ENCODE assay signal across 1 cellular context in the genomic region with DNA sequence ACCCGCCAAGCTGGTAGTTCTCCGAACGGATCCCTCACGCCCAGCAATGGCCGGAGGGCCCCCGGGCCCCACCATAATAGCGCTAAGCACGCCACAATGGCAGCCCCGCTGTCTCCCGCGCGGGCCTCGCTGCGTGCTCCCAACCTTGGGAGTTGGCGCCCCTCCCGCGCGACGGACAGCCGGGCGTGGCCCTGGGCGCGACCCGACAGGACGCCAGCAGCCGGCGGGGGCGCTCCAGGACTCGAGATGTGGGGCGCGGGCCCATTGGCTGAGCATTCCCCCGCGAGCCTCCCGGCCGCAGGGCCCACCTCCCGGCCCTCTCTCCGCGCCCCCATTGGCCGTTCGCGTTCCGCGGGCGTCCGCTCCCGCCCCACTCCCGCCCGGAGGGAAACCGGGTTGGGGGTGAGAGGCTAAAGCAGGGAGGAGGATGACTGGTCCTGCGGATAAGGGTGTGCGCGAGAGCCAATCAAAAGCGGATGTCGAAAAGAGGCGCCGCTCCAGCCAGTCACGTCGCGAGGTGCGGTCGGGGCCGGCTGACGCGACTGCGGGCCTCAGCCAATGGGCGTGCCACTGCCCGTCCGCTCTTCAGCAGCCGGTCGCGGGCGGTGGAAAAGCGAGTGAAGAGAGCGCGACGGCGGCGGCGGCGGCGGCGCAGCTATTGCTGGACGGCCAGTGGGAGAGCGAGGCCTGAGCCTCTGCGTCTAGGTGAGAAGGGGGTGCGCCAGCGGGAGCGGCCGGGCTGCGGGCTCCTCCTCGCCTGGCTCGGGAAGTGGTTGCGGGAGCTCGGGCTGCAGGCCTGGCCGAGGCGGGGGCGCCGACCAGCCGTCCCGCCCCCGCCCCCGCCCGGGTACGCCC.
A peak's percentile ranks its signal among the peaks of the same experiment; 100 is the strongest.
TF ChIP-seq lines count a peak whose summit lies in the region.

A gene with protein sequence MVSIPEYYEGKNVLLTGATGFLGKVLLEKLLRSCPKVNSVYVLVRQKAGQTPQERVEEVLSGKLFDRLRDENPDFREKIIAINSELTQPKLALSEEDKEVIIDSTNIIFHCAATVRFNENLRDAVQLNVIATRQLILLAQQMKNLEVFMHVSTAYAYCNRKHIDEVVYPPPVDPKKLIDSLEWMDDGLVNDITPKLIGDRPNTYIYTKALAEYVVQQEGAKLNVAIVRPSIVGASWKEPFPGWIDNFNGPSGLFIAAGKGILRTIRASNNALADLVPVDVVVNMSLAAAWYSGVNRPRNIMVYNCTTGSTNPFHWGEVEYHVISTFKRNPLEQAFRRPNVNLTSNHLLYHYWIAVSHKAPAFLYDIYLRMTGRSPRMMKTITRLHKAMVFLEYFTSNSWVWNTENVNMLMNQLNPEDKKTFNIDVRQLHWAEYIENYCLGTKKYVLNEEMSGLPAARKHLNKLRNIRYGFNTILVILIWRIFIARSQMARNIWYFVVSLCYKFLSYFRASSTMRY (plus strand): TSS at position 567 of the 855 bp plus-strand sequence. CDS start 26,098 bp downstream, outside the sequence.

TF ChIP-seq in K562, 482 proteins besides CTCF, POLR2A, EP300 and RAD21 (continued from another document and continues in another):
- TF ChIP-seq, protein P1, sequence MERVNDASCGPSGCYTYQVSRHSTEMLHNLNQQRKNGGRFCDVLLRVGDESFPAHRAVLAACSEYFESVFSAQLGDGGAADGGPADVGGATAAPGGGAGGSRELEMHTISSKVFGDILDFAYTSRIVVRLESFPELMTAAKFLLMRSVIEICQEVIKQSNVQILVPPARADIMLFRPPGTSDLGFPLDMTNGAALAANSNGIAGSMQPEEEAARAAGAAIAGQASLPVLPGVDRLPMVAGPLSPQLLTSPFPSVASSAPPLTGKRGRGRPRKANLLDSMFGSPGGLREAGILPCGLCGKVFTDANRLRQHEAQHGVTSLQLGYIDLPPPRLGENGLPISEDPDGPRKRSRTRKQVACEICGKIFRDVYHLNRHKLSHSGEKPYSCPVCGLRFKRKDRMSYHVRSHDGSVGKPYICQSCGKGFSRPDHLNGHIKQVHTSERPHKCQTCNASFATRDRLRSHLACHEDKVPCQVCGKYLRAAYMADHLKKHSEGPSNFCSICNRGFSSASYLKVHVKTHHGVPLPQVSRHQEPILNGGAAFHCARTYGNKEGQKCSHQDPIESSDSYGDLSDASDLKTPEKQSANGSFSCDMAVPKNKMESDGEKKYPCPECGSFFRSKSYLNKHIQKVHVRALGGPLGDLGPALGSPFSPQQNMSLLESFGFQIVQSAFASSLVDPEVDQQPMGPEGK (CRISPR knock-in tag; IDR thresholded peaks at IDR 0.05; ENCODE audit: borderline replicate concordance): no peak
- TF ChIP-seq ZBTB1 (CRISPR knock-in tag; IDR thresholded peaks at IDR 0.05; ENCODE audit: borderline replicate concordance, low read depth): 0 out of 2 replicates have a peak, but pooled peaks have one; percentile 46
- TF ChIP-seq, protein P2, sequence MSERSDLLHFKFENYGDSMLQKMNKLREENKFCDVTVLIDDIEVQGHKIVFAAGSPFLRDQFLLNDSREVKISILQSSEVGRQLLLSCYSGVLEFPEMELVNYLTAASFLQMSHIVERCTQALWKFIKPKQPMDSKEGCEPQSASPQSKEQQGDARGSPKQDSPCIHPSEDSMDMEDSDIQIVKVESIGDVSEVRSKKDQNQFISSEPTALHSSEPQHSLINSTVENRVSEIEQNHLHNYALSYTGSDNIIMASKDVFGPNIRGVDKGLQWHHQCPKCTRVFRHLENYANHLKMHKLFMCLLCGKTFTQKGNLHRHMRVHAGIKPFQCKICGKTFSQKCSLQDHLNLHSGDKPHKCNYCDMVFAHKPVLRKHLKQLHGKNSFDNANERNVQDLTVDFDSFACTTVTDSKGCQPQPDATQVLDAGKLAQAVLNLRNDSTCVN (CRISPR knock-in tag; IDR thresholded peaks at IDR 0.05): no peak
- peak in 1 of 2 experiments; percentile 35; a peak in 1 of 4 replicates for TF ChIP-seq TRIM24 (IDR thresholded peaks at IDR 0.05)
- TF ChIP-seq SP1 (CRISPR knock-in tag; IDR thresholded peaks at IDR 0.05): peak; percentile 75
- TF ChIP-seq NR2C2 (CRISPR knock-in tag; IDR thresholded peaks at IDR 0.05): no peak
- peak; percentile 93 for TF ChIP-seq NR2C2 (tag; IDR thresholded peaks at IDR 0.05)
- TF ChIP-seq, protein P3, sequence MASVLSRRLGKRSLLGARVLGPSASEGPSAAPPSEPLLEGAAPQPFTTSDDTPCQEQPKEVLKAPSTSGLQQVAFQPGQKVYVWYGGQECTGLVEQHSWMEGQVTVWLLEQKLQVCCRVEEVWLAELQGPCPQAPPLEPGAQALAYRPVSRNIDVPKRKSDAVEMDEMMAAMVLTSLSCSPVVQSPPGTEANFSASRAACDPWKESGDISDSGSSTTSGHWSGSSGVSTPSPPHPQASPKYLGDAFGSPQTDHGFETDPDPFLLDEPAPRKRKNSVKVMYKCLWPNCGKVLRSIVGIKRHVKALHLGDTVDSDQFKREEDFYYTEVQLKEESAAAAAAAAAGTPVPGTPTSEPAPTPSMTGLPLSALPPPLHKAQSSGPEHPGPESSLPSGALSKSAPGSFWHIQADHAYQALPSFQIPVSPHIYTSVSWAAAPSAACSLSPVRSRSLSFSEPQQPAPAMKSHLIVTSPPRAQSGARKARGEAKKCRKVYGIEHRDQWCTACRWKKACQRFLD (CRISPR knock-in tag; IDR thresholded peaks at IDR 0.05): no peak; the same call in 1 of the 2 replicates
- no peak for TF ChIP-seq ZSCAN29 (IDR thresholded peaks at IDR 0.05)
- TF ChIP-seq TBP (optimal IDR thresholded peaks at IDR 0.05; ENCODE audit: low read depth, low read length): no peak
- TF ChIP-seq, protein P4, sequence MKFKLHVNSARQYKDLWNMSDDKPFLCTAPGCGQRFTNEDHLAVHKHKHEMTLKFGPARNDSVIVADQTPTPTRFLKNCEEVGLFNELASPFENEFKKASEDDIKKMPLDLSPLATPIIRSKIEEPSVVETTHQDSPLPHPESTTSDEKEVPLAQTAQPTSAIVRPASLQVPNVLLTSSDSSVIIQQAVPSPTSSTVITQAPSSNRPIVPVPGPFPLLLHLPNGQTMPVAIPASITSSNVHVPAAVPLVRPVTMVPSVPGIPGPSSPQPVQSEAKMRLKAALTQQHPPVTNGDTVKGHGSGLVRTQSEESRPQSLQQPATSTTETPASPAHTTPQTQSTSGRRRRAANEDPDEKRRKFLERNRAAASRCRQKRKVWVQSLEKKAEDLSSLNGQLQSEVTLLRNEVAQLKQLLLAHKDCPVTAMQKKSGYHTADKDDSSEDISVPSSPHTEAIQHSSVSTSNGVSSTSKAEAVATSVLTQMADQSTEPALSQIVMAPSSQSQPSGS (CRISPR knock-in tag; IDR thresholded peaks at IDR 0.05): no peak
- no peak; the same call in 1 of the 2 replicates for TF ChIP-seq MYBL2 (IDR thresholded peaks at IDR 0.05; ENCODE audit: low read depth)
- TF ChIP-seq MYBL2 (CRISPR knock-in tag; IDR thresholded peaks at IDR 0.05; ENCODE audit: borderline replicate concordance): no peak
- peak; percentile 48 to 58; a peak in 1 of 4 replicates for TF ChIP-seq NONO (IDR thresholded peaks at IDR 0.05; ENCODE audit: low read depth in 2 of 2, low read length in 1 of 2)
- no peak for TF ChIP-seq ZNF79 (CRISPR knock-in tag; IDR thresholded peaks at IDR 0.05; ENCODE audit: low read depth)
- TF ChIP-seq, protein P5, sequence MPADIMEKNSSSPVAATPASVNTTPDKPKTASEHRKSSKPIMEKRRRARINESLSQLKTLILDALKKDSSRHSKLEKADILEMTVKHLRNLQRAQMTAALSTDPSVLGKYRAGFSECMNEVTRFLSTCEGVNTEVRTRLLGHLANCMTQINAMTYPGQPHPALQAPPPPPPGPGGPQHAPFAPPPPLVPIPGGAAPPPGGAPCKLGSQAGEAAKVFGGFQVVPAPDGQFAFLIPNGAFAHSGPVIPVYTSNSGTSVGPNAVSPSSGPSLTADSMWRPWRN (IDR thresholded peaks at IDR 0.05; ENCODE audit: low read depth): no peak
- TF ChIP-seq ZNF830 (CRISPR knock-in tag; IDR thresholded peaks at IDR 0.05): no peak
- TF ChIP-seq, protein P6, sequence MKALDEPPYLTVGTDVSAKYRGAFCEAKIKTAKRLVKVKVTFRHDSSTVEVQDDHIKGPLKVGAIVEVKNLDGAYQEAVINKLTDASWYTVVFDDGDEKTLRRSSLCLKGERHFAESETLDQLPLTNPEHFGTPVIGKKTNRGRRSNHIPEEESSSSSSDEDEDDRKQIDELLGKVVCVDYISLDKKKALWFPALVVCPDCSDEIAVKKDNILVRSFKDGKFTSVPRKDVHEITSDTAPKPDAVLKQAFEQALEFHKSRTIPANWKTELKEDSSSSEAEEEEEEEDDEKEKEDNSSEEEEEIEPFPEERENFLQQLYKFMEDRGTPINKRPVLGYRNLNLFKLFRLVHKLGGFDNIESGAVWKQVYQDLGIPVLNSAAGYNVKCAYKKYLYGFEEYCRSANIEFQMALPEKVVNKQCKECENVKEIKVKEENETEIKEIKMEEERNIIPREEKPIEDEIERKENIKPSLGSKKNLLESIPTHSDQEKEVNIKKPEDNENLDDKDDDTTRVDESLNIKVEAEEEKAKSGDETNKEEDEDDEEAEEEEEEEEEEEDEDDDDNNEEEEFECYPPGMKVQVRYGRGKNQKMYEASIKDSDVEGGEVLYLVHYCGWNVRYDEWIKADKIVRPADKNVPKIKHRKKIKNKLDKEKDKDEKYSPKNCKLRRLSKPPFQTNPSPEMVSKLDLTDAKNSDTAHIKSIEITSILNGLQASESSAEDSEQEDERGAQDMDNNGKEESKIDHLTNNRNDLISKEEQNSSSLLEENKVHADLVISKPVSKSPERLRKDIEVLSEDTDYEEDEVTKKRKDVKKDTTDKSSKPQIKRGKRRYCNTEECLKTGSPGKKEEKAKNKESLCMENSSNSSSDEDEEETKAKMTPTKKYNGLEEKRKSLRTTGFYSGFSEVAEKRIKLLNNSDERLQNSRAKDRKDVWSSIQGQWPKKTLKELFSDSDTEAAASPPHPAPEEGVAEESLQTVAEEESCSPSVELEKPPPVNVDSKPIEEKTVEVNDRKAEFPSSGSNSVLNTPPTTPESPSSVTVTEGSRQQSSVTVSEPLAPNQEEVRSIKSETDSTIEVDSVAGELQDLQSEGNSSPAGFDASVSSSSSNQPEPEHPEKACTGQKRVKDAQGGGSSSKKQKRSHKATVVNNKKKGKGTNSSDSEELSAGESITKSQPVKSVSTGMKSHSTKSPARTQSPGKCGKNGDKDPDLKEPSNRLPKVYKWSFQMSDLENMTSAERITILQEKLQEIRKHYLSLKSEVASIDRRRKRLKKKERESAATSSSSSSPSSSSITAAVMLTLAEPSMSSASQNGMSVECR (CRISPR knock-in tag; IDR thresholded peaks at IDR 0.05): peak; percentile 65
- TF ChIP-seq CEBPG (CRISPR knock-in tag; IDR thresholded peaks at IDR 0.05): no peak
- no peak for TF ChIP-seq CEBPG (tag; conservative IDR thresholded peaks at IDR 0.05 in 1 of 2, IDR thresholded peaks at IDR 0.05 in 1 of 2)
- peak; percentile 52 for TF ChIP-seq SMAD4 (CRISPR knock-in tag; conservative IDR thresholded peaks at IDR 0.05)
- TF ChIP-seq, protein P7, sequence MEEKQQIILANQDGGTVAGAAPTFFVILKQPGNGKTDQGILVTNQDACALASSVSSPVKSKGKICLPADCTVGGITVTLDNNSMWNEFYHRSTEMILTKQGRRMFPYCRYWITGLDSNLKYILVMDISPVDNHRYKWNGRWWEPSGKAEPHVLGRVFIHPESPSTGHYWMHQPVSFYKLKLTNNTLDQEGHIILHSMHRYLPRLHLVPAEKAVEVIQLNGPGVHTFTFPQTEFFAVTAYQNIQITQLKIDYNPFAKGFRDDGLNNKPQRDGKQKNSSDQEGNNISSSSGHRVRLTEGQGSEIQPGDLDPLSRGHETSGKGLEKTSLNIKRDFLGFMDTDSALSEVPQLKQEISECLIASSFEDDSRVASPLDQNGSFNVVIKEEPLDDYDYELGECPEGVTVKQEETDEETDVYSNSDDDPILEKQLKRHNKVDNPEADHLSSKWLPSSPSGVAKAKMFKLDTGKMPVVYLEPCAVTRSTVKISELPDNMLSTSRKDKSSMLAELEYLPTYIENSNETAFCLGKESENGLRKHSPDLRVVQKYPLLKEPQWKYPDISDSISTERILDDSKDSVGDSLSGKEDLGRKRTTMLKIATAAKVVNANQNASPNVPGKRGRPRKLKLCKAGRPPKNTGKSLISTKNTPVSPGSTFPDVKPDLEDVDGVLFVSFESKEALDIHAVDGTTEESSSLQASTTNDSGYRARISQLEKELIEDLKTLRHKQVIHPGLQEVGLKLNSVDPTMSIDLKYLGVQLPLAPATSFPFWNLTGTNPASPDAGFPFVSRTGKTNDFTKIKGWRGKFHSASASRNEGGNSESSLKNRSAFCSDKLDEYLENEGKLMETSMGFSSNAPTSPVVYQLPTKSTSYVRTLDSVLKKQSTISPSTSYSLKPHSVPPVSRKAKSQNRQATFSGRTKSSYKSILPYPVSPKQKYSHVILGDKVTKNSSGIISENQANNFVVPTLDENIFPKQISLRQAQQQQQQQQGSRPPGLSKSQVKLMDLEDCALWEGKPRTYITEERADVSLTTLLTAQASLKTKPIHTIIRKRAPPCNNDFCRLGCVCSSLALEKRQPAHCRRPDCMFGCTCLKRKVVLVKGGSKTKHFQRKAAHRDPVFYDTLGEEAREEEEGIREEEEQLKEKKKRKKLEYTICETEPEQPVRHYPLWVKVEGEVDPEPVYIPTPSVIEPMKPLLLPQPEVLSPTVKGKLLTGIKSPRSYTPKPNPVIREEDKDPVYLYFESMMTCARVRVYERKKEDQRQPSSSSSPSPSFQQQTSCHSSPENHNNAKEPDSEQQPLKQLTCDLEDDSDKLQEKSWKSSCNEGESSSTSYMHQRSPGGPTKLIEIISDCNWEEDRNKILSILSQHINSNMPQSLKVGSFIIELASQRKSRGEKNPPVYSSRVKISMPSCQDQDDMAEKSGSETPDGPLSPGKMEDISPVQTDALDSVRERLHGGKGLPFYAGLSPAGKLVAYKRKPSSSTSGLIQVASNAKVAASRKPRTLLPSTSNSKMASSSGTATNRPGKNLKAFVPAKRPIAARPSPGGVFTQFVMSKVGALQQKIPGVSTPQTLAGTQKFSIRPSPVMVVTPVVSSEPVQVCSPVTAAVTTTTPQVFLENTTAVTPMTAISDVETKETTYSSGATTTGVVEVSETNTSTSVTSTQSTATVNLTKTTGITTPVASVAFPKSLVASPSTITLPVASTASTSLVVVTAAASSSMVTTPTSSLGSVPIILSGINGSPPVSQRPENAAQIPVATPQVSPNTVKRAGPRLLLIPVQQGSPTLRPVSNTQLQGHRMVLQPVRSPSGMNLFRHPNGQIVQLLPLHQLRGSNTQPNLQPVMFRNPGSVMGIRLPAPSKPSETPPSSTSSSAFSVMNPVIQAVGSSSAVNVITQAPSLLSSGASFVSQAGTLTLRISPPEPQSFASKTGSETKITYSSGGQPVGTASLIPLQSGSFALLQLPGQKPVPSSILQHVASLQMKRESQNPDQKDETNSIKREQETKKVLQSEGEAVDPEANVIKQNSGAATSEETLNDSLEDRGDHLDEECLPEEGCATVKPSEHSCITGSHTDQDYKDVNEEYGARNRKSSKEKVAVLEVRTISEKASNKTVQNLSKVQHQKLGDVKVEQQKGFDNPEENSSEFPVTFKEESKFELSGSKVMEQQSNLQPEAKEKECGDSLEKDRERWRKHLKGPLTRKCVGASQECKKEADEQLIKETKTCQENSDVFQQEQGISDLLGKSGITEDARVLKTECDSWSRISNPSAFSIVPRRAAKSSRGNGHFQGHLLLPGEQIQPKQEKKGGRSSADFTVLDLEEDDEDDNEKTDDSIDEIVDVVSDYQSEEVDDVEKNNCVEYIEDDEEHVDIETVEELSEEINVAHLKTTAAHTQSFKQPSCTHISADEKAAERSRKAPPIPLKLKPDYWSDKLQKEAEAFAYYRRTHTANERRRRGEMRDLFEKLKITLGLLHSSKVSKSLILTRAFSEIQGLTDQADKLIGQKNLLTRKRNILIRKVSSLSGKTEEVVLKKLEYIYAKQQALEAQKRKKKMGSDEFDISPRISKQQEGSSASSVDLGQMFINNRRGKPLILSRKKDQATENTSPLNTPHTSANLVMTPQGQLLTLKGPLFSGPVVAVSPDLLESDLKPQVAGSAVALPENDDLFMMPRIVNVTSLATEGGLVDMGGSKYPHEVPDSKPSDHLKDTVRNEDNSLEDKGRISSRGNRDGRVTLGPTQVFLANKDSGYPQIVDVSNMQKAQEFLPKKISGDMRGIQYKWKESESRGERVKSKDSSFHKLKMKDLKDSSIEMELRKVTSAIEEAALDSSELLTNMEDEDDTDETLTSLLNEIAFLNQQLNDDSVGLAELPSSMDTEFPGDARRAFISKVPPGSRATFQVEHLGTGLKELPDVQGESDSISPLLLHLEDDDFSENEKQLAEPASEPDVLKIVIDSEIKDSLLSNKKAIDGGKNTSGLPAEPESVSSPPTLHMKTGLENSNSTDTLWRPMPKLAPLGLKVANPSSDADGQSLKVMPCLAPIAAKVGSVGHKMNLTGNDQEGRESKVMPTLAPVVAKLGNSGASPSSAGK (IDR thresholded peaks at IDR 0.05): peak; percentile 91
- no peak for TF ChIP-seq JUNB (CRISPR knock-in tag; conservative IDR thresholded peaks at IDR 0.05)
